Comparison of ENCODE assay signal across 18 cellular contexts in genomic region chr5:104702212-104702611, GRCh38.
DNase-seq lines count a peak whose midpoint lies in the region; ATAC-seq, FAIRE-seq and TF ChIP-seq lines count a peak whose summit lies in the region.
"Had no signal": no experiment of that assay in that cellular context is flagged by ENCODE, and none has a peak within 500 bp of the region (broad histone marks: within the 10 kb centered on the region; RNA-seq: fewer than 3 reads in every experiment).

No MANE protein-coding gene starts in this region.

- H3K4me3 ChIP-seq in bronchial epithelial cell (ENCODE audit: low read depth, low read length): no peak overlapping the region
- H3K4me3 ChIP-seq: GM23248 had no signal

- DNase-seq in A172 (ENCODE audit: low spot score) (peak; percentile 8), HT-29 (ENCODE audit: low spot score) (peak; percentile 5), RKO (ENCODE audit: low spot score) (peak; percentile 50), bronchial epithelial cell (ENCODE audit: low read depth) (peak; percentile 7), hepatic stellate cell (ENCODE audit: low spot score) (no peak), NCI-H128 (lab: John Stamatoyannopoulos, UW; ENCODE audit: unreplicated experiment) (no peak), Right ventricle myocardium inferior (ENCODE audit: missing footprints) (no peak), caudate nucleus (lab: John Stamatoyannopoulos, UW) (no peak)
- DNase-seq: 8988T; CD8-positive, alpha-beta T cell; COR-L47; DMS153; DMS79 treated with DMSO at 0.1 percent for 48 hours; EL; GDM1; GM23248 had no signal

- H3K36me3 ChIP-seq in bronchial epithelial cell (ENCODE audit: control insufficient read depth, insufficient read depth, low read length): no peaks in the 10 kb centered on the region

- no peak for ATAC-seq in Right ventricle myocardium inferior
- ATAC-seq: CD8-positive, alpha-beta T cell had no signal

- H3K27ac ChIP-seq in caudate nucleus (ENCODE audit: low read depth, low read length): no peak overlapping the region
- H3K27ac ChIP-seq: GM23248 had no signal

- no peak for TF ChIP-seq CTCF in bronchial epithelial cell (IDR thresholded peaks at IDR 0.05; ENCODE audit: insufficient read depth, low read length, severe bottlenecking)

- intact Hi-C loops in Right ventricle myocardium inferior (cut with DNase I): no loop called here

- no peak for FAIRE-seq in bronchial epithelial cell (lab: Jason Lieb, UNC)
- FAIRE-seq: D721Med, H54 had no signal

- no peaks in the 10 kb centered on the region for H3K27me3 ChIP-seq in bronchial epithelial cell (ENCODE audit: control insufficient read depth, insufficient read depth, low read length)

Comparison
In these comparisons a context has a peak if more than half of its experiments do, and no peak if none do; other contexts are left out.
1. DNase-seq: peak in A172 (single experiment), HT-29 (single experiment), RKO (single experiment) and bronchial epithelial cell (single experiment); none in hepatic stellate cell (single experiment), NCI-H128 (single experiment), Right ventricle myocardium inferior (single experiment) and caudate nucleus (0 of 61).